ENCODE assay signal across 3 cellular contexts in the genomic region with DNA sequence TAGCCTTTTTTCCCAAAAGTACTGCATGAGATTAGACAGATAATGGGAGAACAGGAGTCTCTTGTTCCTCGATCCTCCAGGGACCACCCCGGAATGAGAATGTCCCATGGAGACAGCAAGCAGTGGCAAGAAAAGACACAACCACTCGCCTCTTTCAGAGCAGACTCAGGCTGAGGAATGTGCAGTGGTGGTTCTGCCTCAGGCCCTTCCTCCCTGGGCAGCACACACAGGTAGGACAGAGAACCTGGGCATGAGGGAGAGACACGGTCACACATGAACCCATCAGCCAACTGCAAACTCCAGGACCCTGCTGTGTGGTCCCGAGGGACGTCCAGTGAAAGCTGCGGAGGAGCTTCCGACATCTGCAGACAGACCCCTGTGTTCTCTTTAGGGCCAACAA.
TF ChIP-seq lines count a peak whose summit lies in the region.

No MANE protein-coding gene starts in this region.

TF ChIP-seq in SK-N-SH treated with all-trans-retinoic acid at 6 μM for 48 hours, 23 proteins besides CTCF, POLR2A, EP300 and RAD21:
- no peak for TF ChIP-seq ZFP30 (CRISPR knock-in tag; IDR thresholded peaks at IDR 0.05)
- TF ChIP-seq TCF4 (CRISPR knock-in tag; IDR thresholded peaks at IDR 0.05; ENCODE audit: borderline replicate concordance) = no peak
- no peak for TF ChIP-seq GLIS3 (CRISPR knock-in tag; IDR thresholded peaks at IDR 0.05)
- no peak for TF ChIP-seq ISL1 (CRISPR knock-in tag; IDR thresholded peaks at IDR 0.05)
- TF ChIP-seq, protein P1, sequence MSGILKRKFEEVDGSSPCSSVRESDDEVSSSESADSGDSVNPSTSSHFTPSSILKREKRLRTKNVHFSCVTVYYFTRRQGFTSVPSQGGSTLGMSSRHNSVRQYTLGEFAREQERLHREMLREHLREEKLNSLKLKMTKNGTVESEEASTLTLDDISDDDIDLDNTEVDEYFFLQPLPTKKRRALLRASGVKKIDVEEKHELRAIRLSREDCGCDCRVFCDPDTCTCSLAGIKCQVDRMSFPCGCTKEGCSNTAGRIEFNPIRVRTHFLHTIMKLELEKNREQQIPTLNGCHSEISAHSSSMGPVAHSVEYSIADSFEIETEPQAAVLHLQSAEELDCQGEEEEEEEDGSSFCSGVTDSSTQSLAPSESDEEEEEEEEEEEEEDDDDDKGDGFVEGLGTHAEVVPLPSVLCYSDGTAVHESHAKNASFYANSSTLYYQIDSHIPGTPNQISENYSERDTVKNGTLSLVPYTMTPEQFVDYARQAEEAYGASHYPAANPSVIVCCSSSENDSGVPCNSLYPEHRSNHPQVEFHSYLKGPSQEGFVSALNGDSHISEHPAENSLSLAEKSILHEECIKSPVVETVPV (CRISPR knock-in tag; IDR thresholded peaks at IDR 0.05) = no peak
- TF ChIP-seq OSR1 (CRISPR knock-in tag; IDR thresholded peaks at IDR 0.05) = no peak
- TF ChIP-seq, protein P2, sequence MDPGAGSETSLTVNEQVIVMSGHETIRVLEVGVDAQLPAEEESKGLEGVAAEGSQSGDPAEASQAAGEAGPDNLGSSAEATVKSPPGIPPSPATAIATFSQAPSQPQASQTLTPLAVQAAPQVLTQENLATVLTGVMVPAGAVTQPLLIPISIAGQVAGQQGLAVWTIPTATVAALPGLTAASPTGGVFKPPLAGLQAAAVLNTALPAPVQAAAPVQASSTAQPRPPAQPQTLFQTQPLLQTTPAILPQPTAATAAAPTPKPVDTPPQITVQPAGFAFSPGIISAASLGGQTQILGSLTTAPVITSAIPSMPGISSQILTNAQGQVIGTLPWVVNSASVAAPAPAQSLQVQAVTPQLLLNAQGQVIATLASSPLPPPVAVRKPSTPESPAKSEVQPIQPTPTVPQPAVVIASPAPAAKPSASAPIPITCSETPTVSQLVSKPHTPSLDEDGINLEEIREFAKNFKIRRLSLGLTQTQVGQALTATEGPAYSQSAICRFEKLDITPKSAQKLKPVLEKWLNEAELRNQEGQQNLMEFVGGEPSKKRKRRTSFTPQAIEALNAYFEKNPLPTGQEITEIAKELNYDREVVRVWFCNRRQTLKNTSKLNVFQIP (CRISPR knock-in tag; IDR thresholded peaks at IDR 0.05; ENCODE audit: borderline replicate concordance, low read depth) = no peak
- no peak for TF ChIP-seq ARNTL (CRISPR knock-in tag; IDR thresholded peaks at IDR 0.05; ENCODE audit: borderline replicate concordance, low read depth)
- no peak for TF ChIP-seq PATZ1 (CRISPR knock-in tag; IDR thresholded peaks at IDR 0.05; ENCODE audit: borderline replicate concordance)
- no peak for TF ChIP-seq BACH2 (CRISPR knock-in tag; IDR thresholded peaks at IDR 0.05; ENCODE audit: borderline replicate concordance)
- TF ChIP-seq CSDC2 (CRISPR knock-in tag; IDR thresholded peaks at IDR 0.05) = no peak
- TF ChIP-seq ZNF8 (CRISPR knock-in tag; IDR thresholded peaks at IDR 0.05) = no peak
- no peak for TF ChIP-seq SNAI2 (CRISPR knock-in tag; IDR thresholded peaks at IDR 0.05)

TF ChIP-seq in SK-N-SH, 30 proteins besides CTCF, POLR2A, EP300 and RAD21 (continues in another document):
- TF ChIP-seq MEF2A (IDR thresholded peaks at IDR 0.05; ENCODE audit: borderline replicate concordance, low read depth) (no peak), TCF12 (IDR thresholded peaks at IDR 0.05) (no peak), NFIC (IDR thresholded peaks at IDR 0.05; ENCODE audit: borderline replicate concordance) (no peak), TEAD4 (IDR thresholded peaks at IDR 0.05; ENCODE audit: borderline replicate concordance, insufficient read depth) (no peak), RXRA (IDR thresholded peaks at IDR 0.05; ENCODE audit: borderline replicate concordance, low read depth) (no peak), EZH2phosphoT487 (IDR thresholded peaks at IDR 0.05; ENCODE audit: borderline replicate concordance, low read depth) (no peak), FOSL2 (IDR thresholded peaks at IDR 0.05; ENCODE audit: borderline replicate concordance, low read depth) (no peak), FOXJ3 (CRISPR knock-in tag; IDR thresholded peaks at IDR 0.05) (no peak), CHD2 (IDR thresholded peaks at IDR 0.05; ENCODE audit: low read length, partially characterized antibody) (no peak), NRF1 (IDR thresholded peaks at IDR 0.05; ENCODE audit: low read depth, low read length) (no peak), SMC3 (IDR thresholded peaks at IDR 0.05; ENCODE audit: low read depth, low read length) (no peak), POLR2AphosphoS5 (IDR thresholded peaks at IDR 0.05; ENCODE audit: low read depth, low read length) (no peak), GATA2 (CRISPR knock-in tag; IDR thresholded peaks at IDR 0.05) (no peak)
- TF ChIP-seq, protein P3, sequence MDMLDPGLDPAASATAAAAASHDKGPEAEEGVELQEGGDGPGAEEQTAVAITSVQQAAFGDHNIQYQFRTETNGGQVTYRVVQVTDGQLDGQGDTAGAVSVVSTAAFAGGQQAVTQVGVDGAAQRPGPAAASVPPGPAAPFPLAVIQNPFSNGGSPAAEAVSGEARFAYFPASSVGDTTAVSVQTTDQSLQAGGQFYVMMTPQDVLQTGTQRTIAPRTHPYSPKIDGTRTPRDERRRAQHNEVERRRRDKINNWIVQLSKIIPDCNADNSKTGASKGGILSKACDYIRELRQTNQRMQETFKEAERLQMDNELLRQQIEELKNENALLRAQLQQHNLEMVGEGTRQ (IDR thresholded peaks at IDR 0.05; ENCODE audit: borderline replicate concordance, low read depth, low read length) = no peak
- TF ChIP-seq, protein P4, sequence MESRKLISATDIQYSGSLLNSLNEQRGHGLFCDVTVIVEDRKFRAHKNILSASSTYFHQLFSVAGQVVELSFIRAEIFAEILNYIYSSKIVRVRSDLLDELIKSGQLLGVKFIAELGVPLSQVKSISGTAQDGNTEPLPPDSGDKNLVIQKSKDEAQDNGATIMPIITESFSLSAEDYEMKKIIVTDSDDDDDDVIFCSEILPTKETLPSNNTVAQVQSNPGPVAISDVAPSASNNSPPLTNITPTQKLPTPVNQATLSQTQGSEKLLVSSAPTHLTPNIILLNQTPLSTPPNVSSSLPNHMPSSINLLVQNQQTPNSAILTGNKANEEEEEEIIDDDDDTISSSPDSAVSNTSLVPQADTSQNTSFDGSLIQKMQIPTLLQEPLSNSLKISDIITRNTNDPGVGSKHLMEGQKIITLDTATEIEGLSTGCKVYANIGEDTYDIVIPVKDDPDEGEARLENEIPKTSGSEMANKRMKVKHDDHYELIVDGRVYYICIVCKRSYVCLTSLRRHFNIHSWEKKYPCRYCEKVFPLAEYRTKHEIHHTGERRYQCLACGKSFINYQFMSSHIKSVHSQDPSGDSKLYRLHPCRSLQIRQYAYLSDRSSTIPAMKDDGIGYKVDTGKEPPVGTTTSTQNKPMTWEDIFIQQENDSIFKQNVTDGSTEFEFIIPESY (IDR thresholded peaks at IDR 0.05; ENCODE audit: borderline replicate concordance, low read depth) = no peak
- TF ChIP-seq, protein P5, sequence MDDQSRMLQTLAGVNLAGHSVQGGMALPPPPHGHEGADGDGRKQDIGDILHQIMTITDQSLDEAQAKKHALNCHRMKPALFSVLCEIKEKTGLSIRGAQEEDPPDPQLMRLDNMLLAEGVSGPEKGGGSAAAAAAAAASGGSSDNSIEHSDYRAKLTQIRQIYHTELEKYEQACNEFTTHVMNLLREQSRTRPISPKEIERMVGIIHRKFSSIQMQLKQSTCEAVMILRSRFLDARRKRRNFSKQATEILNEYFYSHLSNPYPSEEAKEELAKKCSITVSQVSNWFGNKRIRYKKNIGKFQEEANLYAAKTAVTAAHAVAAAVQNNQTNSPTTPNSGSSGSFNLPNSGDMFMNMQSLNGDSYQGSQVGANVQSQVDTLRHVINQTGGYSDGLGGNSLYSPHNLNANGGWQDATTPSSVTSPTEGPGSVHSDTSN (IDR thresholded peaks at IDR 0.05) = no peak
- TF ChIP-seq, protein P6, sequence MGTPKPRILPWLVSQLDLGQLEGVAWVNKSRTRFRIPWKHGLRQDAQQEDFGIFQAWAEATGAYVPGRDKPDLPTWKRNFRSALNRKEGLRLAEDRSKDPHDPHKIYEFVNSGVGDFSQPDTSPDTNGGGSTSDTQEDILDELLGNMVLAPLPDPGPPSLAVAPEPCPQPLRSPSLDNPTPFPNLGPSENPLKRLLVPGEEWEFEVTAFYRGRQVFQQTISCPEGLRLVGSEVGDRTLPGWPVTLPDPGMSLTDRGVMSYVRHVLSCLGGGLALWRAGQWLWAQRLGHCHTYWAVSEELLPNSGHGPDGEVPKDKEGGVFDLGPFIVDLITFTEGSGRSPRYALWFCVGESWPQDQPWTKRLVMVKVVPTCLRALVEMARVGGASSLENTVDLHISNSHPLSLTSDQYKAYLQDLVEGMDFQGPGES (IDR thresholded peaks at IDR 0.05; ENCODE audit: low read depth, low read length) = no peak

TF ChIP-seq in GM23338, 12 proteins besides CTCF, POLR2A, EP300 and RAD21 (continues in another document):
- TF ChIP-seq JUNB (IDR thresholded peaks at IDR 0.05; ENCODE audit: unreplicated experiment) (no peak), NANOG (IDR thresholded peaks at IDR 0.05; ENCODE audit: borderline replicate concordance) (no peak), ZNF331 (CRISPR knock-in tag; IDR thresholded peaks at IDR 0.05; ENCODE audit: low read depth) (no peak), EZH2 (IDR thresholded peaks at IDR 0.05; ENCODE audit: low read depth, unreplicated experiment) (no peak), CREB1 (CRISPR knock-in tag; IDR thresholded peaks at IDR 0.05; ENCODE audit: low read depth) (no peak), POLR2AphosphoS5 (IDR thresholded peaks at IDR 0.05; ENCODE audit: low read depth) (no peak), EZH2phosphoT487 (IDR thresholded peaks at IDR 0.05; ENCODE audit: unreplicated experiment) (no peak), STAT1 (IDR thresholded peaks at IDR 0.05; ENCODE audit: unreplicated experiment) (no peak), ZNF114 (CRISPR knock-in tag; IDR thresholded peaks at IDR 0.05) (no peak)
- TF ChIP-seq, protein P7, sequence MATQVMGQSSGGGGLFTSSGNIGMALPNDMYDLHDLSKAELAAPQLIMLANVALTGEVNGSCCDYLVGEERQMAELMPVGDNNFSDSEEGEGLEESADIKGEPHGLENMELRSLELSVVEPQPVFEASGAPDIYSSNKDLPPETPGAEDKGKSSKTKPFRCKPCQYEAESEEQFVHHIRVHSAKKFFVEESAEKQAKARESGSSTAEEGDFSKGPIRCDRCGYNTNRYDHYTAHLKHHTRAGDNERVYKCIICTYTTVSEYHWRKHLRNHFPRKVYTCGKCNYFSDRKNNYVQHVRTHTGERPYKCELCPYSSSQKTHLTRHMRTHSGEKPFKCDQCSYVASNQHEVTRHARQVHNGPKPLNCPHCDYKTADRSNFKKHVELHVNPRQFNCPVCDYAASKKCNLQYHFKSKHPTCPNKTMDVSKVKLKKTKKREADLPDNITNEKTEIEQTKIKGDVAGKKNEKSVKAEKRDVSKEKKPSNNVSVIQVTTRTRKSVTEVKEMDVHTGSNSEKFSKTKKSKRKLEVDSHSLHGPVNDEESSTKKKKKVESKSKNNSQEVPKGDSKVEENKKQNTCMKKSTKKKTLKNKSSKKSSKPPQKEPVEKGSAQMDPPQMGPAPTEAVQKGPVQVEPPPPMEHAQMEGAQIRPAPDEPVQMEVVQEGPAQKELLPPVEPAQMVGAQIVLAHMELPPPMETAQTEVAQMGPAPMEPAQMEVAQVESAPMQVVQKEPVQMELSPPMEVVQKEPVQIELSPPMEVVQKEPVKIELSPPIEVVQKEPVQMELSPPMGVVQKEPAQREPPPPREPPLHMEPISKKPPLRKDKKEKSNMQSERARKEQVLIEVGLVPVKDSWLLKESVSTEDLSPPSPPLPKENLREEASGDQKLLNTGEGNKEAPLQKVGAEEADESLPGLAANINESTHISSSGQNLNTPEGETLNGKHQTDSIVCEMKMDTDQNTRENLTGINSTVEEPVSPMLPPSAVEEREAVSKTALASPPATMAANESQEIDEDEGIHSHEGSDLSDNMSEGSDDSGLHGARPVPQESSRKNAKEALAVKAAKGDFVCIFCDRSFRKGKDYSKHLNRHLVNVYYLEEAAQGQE (IDR thresholded peaks at IDR 0.05; ENCODE audit: unreplicated experiment) = no peak
- TF ChIP-seq, protein P8, sequence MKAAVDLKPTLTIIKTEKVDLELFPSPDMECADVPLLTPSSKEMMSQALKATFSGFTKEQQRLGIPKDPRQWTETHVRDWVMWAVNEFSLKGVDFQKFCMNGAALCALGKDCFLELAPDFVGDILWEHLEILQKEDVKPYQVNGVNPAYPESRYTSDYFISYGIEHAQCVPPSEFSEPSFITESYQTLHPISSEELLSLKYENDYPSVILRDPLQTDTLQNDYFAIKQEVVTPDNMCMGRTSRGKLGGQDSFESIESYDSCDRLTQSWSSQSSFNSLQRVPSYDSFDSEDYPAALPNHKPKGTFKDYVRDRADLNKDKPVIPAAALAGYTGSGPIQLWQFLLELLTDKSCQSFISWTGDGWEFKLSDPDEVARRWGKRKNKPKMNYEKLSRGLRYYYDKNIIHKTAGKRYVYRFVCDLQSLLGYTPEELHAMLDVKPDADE (IDR thresholded peaks at IDR 0.05) = no peak
